8 cellular contexts compared by ENCODE assay signal in genomic region chr3:169863458-169863899, GRCh38. TPM values are rescaled to one million over a fixed set of nuclear protein-coding genes. Genes with fewer than 3 reads are reported as not detected.
DNase-seq lines count a peak whose midpoint lies in the region; ATAC-seq and TF ChIP-seq lines count a peak whose summit lies in the region.

No MANE protein-coding gene starts in this region.

- H3K4me3 Mint-ChIP-seq in immature natural killer cell, result peak overlapping the region in 1 of 5 donors; percentile 17

- peak; percentile 39 for DNase-seq in GM04504 (ENCODE audit: low read depth)
- peak; percentile 69 for DNase-seq in NCI-H2029 (lab: John Stamatoyannopoulos, UW)
- DNase-seq in UCSD-AML1 (lab: John Stamatoyannopoulos, UW; ENCODE audit: unreplicated experiment), result peak; percentile 53
- peak; percentile 71 for DNase-seq in brain microvascular endothelial cell
- DNase-seq in immature natural killer cell, result peak; percentile 35 to 44 (median 38)
- DNase-seq in stimulated activated CD4-positive, alpha-beta T cell treated with anti-CD3 and anti-CD28 coated beads, Interleukin-15, amount 100 ng/mL, for 48 hours (ENCODE audit: low read depth in 2 of 2), result peak; percentile 25 to 56

- no peak overlapping the region for H3K27ac ChIP-seq in brain microvascular endothelial cell

- H3K4me1 Mint-ChIP-seq in immature natural killer cell, result peaks cover 4 to 12% of the 10 kb centered on the region in 2 donors

- H3K27ac Mint-ChIP-seq in immature natural killer cell, result no peak overlapping the region

- peak; percentile 91 for TF ChIP-seq CTCF in brain microvascular endothelial cell (IDR thresholded peaks at IDR 0.05; ENCODE audit: low read depth, low read length, missing control alignments)

- in situ Hi-C loops in brain microvascular endothelial cell (cut with HindIII; ENCODE audit: low pct_ligation_motif_present, low sequenced_read_pairs), result no loop called here

- ATAC-seq in HG02642 (IDR thresholded peaks at IDR 0.05; ENCODE audit: poor library complexity, unreplicated experiment) (peak; percentile 67), HG02981 (IDR thresholded peaks at IDR 0.05; ENCODE audit: unreplicated experiment) (no peak)

- H3K9me3 Mint-ChIP-seq in immature natural killer cell, result no peaks in the 10 kb centered on the region

- no peaks in the 10 kb centered on the region for H3K36me3 Mint-ChIP-seq in immature natural killer cell

- no peaks in the 10 kb centered on the region for H3K36me3 ChIP-seq in brain microvascular endothelial cell (replicated peaks)

- H3K27me3 ChIP-seq in brain microvascular endothelial cell (replicated peaks), result no peaks in the 10 kb centered on the region

- no peak overlapping the region for H3K4me3 ChIP-seq in brain microvascular endothelial cell (ENCODE audit: low read depth, low read length)

- peaks cover 0 to 3% (median 2%) of the 10 kb centered on the region in 3 donors for H3K27me3 Mint-ChIP-seq in immature natural killer cell (ENCODE audit: low read depth in 3 of 3)

RNA-seq across cellular contexts. Expression of gene LRRC31, which starts 6.3 kb away (rescaled TPM):
- polyA plus RNA-seq in immature natural killer cell, result not detected

RNA-seq across cellular contexts. Expression of gene SAMD7, which starts 47.9 kb away (rescaled TPM):
- not detected for polyA plus RNA-seq in immature natural killer cell

RNA-seq across cellular contexts. Expression of gene LRRC34, which starts 50.8 kb away (rescaled TPM):
- polyA plus RNA-seq in immature natural killer cell, result under 1 TPM in 2 of 3 donors, not detected in 1; 0.30 to 0.40 TPM

RNA-seq across cellular contexts. Expression of gene LRRIQ4, which starts 50.8 kb away (rescaled TPM):
- not detected for polyA plus RNA-seq in immature natural killer cell
